Comparison of ENCODE assay signal across 8 cellular contexts in genomic region chr3:179347108-179347382, GRCh38. TPM values are rescaled to one million over a fixed set of nuclear protein-coding genes. Genes with fewer than 3 reads are reported as not detected.
DNase-seq lines count a peak whose midpoint lies in the region; ATAC-seq and TF ChIP-seq lines count a peak whose summit lies in the region.

No MANE protein-coding gene starts in this region.

- no peaks in the 10 kb centered on the region for H3K9me3 ChIP-seq in iPS-15b (ENCODE audit: control insufficient read depth, insufficient read depth, low read length)

- H3K4me1 Mint-ChIP-seq in stimulated activated effector memory CD8-positive, alpha-beta T cell treated with anti-CD3 and anti-CD28 coated beads, Interleukin-12 subunit alpha, Interleukin-12 subunit beta, amount 100 ng/mL, for 72 hours = no peaks in the 10 kb centered on the region

- H3K4me3 Mint-ChIP-seq in stimulated activated effector memory CD8-positive, alpha-beta T cell treated with anti-CD3 and anti-CD28 coated beads, Interleukin-12 subunit alpha, Interleukin-12 subunit beta, amount 100 ng/mL, for 72 hours = peak overlapping the region; percentile 96

- no peaks in the 10 kb centered on the region for H3K27me3 ChIP-seq in iPS-15b (ENCODE audit: control insufficient read depth, insufficient read depth, low read length)

- ATAC-seq in activated naive CD4-positive, alpha-beta T cell treated with anti-CD3 and anti-CD28 coated beads, Interleukin-2, amount 50 U/mL, for 72 hours = no peak
- no peak for ATAC-seq in stimulated activated effector memory CD8-positive, alpha-beta T cell treated with anti-CD3 and anti-CD28 coated beads, Interleukin-12 subunit alpha, Interleukin-12 subunit beta, amount 100 ng/mL, for 72 hours
- no peak for ATAC-seq in HG02623 (IDR thresholded peaks at IDR 0.05; ENCODE audit: unreplicated experiment)

- H3K4me3 ChIP-seq in HFF-Myc (replicated peaks; ENCODE audit: low read depth, low read length) = peak overlapping the region; percentile 65
- H3K4me3 ChIP-seq in iPS-15b (ENCODE audit: low read depth, low read length) = peak overlapping the region; percentile 74

- DNase-seq in HFF-Myc (ENCODE audit: extremely low read depth, low read depth) = no peak
- DNase-seq in activated naive CD4-positive, alpha-beta T cell treated with anti-CD3 and anti-CD28 coated beads, Interleukin-2, amount 50 U/mL, for 72 hours (ENCODE audit: low spot score in 2 of 2) = no peak
- no peak for DNase-seq in stimulated activated effector memory CD8-positive, alpha-beta T cell treated with anti-CD3 and anti-CD28 coated beads, Interleukin-12 subunit alpha, Interleukin-12 subunit beta, amount 100 ng/mL, for 72 hours (ENCODE audit: low spot score in 2 of 2)
- DNase-seq in NCI-H1105 treated with DMSO at 0.1 percent for 48 hours (lab: John Stamatoyannopoulos, UW) = no peak
- no peak for DNase-seq in LoVo (ENCODE audit: low spot score)
- no peak for DNase-seq in mucosa of gallbladder (ENCODE audit: low spot score)

- TF ChIP-seq CTCF in HFF-Myc (IDR thresholded peaks at IDR 0.05; ENCODE audit: low read depth, low read length, missing control alignments) = no peak

- H3K36me3 Mint-ChIP-seq in activated naive CD4-positive, alpha-beta T cell treated with anti-CD3 and anti-CD28 coated beads, Interleukin-2, amount 50 U/mL, for 72 hours = peaks cover 2 to 11% of the 10 kb centered on the region in 2 donors
- peaks cover 30% of the 10 kb centered on the region for H3K36me3 Mint-ChIP-seq in stimulated activated effector memory CD8-positive, alpha-beta T cell treated with anti-CD3 and anti-CD28 coated beads, Interleukin-12 subunit alpha, Interleukin-12 subunit beta, amount 100 ng/mL, for 72 hours

- H3K27ac Mint-ChIP-seq in activated naive CD4-positive, alpha-beta T cell treated with anti-CD3 and anti-CD28 coated beads, Interleukin-2, amount 50 U/mL, for 72 hours = peak overlapping the region; percentile 92 to 97
- H3K27ac Mint-ChIP-seq in stimulated activated effector memory CD8-positive, alpha-beta T cell treated with anti-CD3 and anti-CD28 coated beads, Interleukin-12 subunit alpha, Interleukin-12 subunit beta, amount 100 ng/mL, for 72 hours = peak overlapping the region; percentile 96

- no peaks in the 10 kb centered on the region for H3K9me3 Mint-ChIP-seq in activated naive CD4-positive, alpha-beta T cell treated with anti-CD3 and anti-CD28 coated beads, Interleukin-2, amount 50 U/mL, for 72 hours
- H3K9me3 Mint-ChIP-seq in stimulated activated effector memory CD8-positive, alpha-beta T cell treated with anti-CD3 and anti-CD28 coated beads, Interleukin-12 subunit alpha, Interleukin-12 subunit beta, amount 100 ng/mL, for 72 hours = no peaks in the 10 kb centered on the region

- H3K9ac ChIP-seq in iPS-15b (ENCODE audit: low read depth, low read length) = no peak overlapping the region

- H3K36me3 ChIP-seq in iPS-15b (ENCODE audit: control insufficient read depth, insufficient read depth, low read length) = peaks cover 9% of the 10 kb centered on the region

- peaks cover 3% of the 10 kb centered on the region for H3K4me1 ChIP-seq in iPS-15b (ENCODE audit: control insufficient read depth, insufficient read depth, low read length)

RNA-seq across cellular contexts. Expression of gene MFN1, which starts 0.5 kb away (rescaled TPM):
- total RNA-seq in activated naive CD4-positive, alpha-beta T cell treated with anti-CD3 and anti-CD28 coated beads, Interleukin-2, amount 50 U/mL, for 72 hours = 10 to 100 TPM; 33.2 to 43.9 TPM
- total RNA-seq in mucosa of gallbladder = 43.3 TPM

RNA-seq across cellular contexts. Expression of gene ZNF639, which starts 24.2 kb away (rescaled TPM):
- 10 to 100 TPM; 22.0 to 33.4 TPM for total RNA-seq in activated naive CD4-positive, alpha-beta T cell treated with anti-CD3 and anti-CD28 coated beads, Interleukin-2, amount 50 U/mL, for 72 hours
- 23.9 TPM for total RNA-seq in mucosa of gallbladder
